In genomic region chr4:134812611-134813010, GRCh38 we compare ENCODE assay signal across 24 cellular contexts.
"Had no signal": no experiment of that assay in that cellular context is flagged by ENCODE, and none has a peak within 500 bp of the region (broad histone marks: within the 10 kb centered on the region; RNA-seq: fewer than 3 reads in every experiment).

No MANE protein-coding gene starts in this region.

- H3K9me3 ChIP-seq: lower lobe of right lung, testis had no signal

- H3K4me1 Mint-ChIP-seq: endodermal cell; immature natural killer cell; memory B cell; natural killer cell; stimulated activated memory B cell treated with anti-CD40 and anti-IgM and Interleukin-4, amounts not matched to agents 10 μg/mL and 1 μg/mL and 100 μg/mL, for 72 hours had no signal

- ATAC-seq: esophagus mucosa; left ventricle myocardium superior; lower lobe of right lung; natural killer cell; sciatic nerve; stimulated activated memory B cell treated with anti-CD40 and anti-IgM and Interleukin-4, amounts not matched to agents 10 μg/mL and 1 μg/mL and 100 μg/mL, for 72 hours; stimulated activated naive CD8-positive, alpha-beta T cell treated with anti-CD3 and anti-CD28 coated beads, Interleukin-15, Interleukin-2, amounts not matched to agents 100 U/mL and 50 U/mL, for 24 hours had no signal

- H3K36me3 Mint-ChIP-seq: immature natural killer cell; memory B cell; natural killer cell; stimulated activated memory B cell treated with anti-CD40 and anti-IgM and Interleukin-4, amounts not matched to agents 10 μg/mL and 1 μg/mL and 100 μg/mL, for 72 hours; type B pancreatic cell had no signal

- H3K4me1 ChIP-seq: lower lobe of right lung, parathyroid adenoma, right atrium auricular region, testis had no signal

- H3K36me3 ChIP-seq: lower lobe of right lung, right atrium auricular region, tibial artery had no signal

- H3K27ac Mint-ChIP-seq: dendritic cell treated with granulocyte-macrophage colony-stimulating factor and Interleukin-4, amounts not matched to agents 40 ng/mL and 50 ng/mL, for 4 days; endodermal cell; immature natural killer cell; memory B cell; natural killer cell; progenitor cell of endocrine pancreas; stimulated activated memory B cell treated with anti-CD40 and anti-IgM and Interleukin-4, amounts not matched to agents 10 μg/mL and 1 μg/mL and 100 μg/mL, for 72 hours; type B pancreatic cell had no signal

- H3K9ac ChIP-seq: parathyroid adenoma had no signal

- H3K27me3 Mint-ChIP-seq: dendritic cell treated with granulocyte-macrophage colony-stimulating factor and Interleukin-4, amounts not matched to agents 40 ng/mL and 50 ng/mL, for 4 days; memory B cell; progenitor cell of endocrine pancreas; stimulated activated memory B cell treated with anti-CD40 and anti-IgM and Interleukin-4, amounts not matched to agents 10 μg/mL and 1 μg/mL and 100 μg/mL, for 72 hours; type B pancreatic cell had no signal

- H3K27me3 ChIP-seq: right atrium auricular region, testis, tibial artery had no signal

- H3K79me2 ChIP-seq: parathyroid adenoma had no signal

- H3K27ac ChIP-seq: epithelial cell of prostate, lower lobe of right lung, parathyroid adenoma, right atrium auricular region, testis, tibial artery had no signal

- H3K4me3 ChIP-seq: lower lobe of right lung, right atrium auricular region, testis, tibial artery had no signal

- H2AFZ ChIP-seq: parathyroid adenoma had no signal

- DNase-seq: cerebellar nuclear complex; effector CD8-positive, alpha-beta T cell; endodermal cell; foreskin melanocyte; hypothalamus; immature natural killer cell; left ventricle myocardium superior; lower lobe of right lung; natural killer cell; stimulated activated CD4-positive, alpha-beta T cell treated with anti-CD3 and anti-CD28 coated beads, Interleukin-4, amount 100 ng/mL, for 4 hours; stimulated activated naive CD8-positive, alpha-beta T cell treated with anti-CD3 and anti-CD28 coated beads, Interleukin-15, Interleukin-2, amounts not matched to agents 100 U/mL and 50 U/mL, for 24 hours; substantia nigra; testis; tibial artery had no signal

- H3K4me3 Mint-ChIP-seq: dendritic cell treated with granulocyte-macrophage colony-stimulating factor and Interleukin-4, amounts not matched to agents 40 ng/mL and 50 ng/mL, for 4 days; endodermal cell; immature natural killer cell; memory B cell; natural killer cell; stimulated activated memory B cell treated with anti-CD40 and anti-IgM and Interleukin-4, amounts not matched to agents 10 μg/mL and 1 μg/mL and 100 μg/mL, for 72 hours; type B pancreatic cell had no signal
